1 cellular context compared by ENCODE assay signal in the genomic region with DNA sequence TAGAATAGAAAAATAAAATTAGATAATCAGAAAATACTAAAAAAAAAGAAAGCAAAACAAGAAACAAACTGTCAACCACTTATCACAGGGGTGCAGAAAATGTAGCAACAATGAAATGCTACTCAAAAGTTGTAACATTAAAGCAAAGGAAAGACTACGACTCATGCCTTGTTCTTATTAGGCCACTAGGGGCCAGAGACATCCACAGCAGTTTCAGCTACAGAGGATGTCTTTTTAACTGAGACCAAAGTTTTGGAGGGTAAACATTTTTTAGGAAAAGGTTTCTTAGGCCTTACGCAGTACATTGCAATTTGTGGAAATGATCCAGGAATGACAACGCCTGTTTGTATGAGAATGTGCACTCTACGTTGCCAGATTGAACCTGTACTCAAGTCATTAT.
TF ChIP-seq lines count a peak whose summit lies in the region.

No MANE protein-coding gene starts in this region.

TF ChIP-seq in H1, 55 proteins besides CTCF, POLR2A, EP300 and RAD21:
- TF ChIP-seq CTBP2 (IDR thresholded peaks at IDR 0.05; ENCODE audit: borderline replicate concordance, insufficient read depth, insufficient read length, low read length) (no peak), BCL11A (IDR thresholded peaks at IDR 0.05; ENCODE audit: low read depth in 2 of 2, low read length in 2 of 2) (no peak), MAFK (IDR thresholded peaks at IDR 0.05; ENCODE audit: low read depth, low read length) (0 out of 2 replicates have a peak, but pooled peaks have one; percentile 19), CBX5 (IDR thresholded peaks at IDR 0.05; ENCODE audit: low read depth, low read length) (no peak), KDM4A (IDR thresholded peaks at IDR 0.05; ENCODE audit: low read depth, low read length, severe bottlenecking) (no peak)
- TF ChIP-seq, protein P1, sequence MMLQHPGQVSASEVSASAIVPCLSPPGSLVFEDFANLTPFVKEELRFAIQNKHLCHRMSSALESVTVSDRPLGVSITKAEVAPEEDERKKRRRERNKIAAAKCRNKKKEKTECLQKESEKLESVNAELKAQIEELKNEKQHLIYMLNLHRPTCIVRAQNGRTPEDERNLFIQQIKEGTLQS (IDR thresholded peaks at IDR 0.05; ENCODE audit: insufficient read depth, low read depth, low read length) = no peak
